Comparison of ENCODE assay signal across 1 cellular context in the genomic region with DNA sequence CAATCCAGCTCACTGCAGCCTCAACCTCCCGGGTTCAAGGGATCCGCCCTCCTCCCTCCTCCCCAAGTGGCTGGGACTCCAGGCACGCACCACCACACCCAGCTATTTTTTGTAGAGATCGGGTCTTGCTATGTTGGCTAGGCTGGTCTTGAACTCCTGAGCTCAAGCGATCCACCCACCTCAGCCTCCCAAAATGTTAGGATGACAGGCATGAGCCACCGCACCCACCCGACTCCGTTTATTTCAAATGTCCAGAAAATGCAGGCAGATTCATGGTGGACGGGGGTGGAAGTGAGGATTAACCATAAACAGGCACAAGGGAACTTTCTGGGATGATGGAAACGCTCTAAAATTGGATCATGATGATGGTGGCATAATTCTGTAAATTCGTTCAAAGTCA.
TF ChIP-seq lines count a peak whose summit lies in the region.

No MANE protein-coding gene starts in this region.

TF ChIP-seq in HCT116, 20 proteins besides CTCF, POLR2A, EP300 and RAD21 (continued from another document):
- TF ChIP-seq, protein P1, sequence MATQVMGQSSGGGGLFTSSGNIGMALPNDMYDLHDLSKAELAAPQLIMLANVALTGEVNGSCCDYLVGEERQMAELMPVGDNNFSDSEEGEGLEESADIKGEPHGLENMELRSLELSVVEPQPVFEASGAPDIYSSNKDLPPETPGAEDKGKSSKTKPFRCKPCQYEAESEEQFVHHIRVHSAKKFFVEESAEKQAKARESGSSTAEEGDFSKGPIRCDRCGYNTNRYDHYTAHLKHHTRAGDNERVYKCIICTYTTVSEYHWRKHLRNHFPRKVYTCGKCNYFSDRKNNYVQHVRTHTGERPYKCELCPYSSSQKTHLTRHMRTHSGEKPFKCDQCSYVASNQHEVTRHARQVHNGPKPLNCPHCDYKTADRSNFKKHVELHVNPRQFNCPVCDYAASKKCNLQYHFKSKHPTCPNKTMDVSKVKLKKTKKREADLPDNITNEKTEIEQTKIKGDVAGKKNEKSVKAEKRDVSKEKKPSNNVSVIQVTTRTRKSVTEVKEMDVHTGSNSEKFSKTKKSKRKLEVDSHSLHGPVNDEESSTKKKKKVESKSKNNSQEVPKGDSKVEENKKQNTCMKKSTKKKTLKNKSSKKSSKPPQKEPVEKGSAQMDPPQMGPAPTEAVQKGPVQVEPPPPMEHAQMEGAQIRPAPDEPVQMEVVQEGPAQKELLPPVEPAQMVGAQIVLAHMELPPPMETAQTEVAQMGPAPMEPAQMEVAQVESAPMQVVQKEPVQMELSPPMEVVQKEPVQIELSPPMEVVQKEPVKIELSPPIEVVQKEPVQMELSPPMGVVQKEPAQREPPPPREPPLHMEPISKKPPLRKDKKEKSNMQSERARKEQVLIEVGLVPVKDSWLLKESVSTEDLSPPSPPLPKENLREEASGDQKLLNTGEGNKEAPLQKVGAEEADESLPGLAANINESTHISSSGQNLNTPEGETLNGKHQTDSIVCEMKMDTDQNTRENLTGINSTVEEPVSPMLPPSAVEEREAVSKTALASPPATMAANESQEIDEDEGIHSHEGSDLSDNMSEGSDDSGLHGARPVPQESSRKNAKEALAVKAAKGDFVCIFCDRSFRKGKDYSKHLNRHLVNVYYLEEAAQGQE (IDR thresholded peaks at IDR 0.05; ENCODE audit: low read depth): no peak
- TF ChIP-seq CEBPB (IDR thresholded peaks at IDR 0.05; ENCODE audit: low read depth) (no peak), EGR1 (IDR thresholded peaks at IDR 0.05; ENCODE audit: low read depth) (no peak), FOSL1 (IDR thresholded peaks at IDR 0.05; ENCODE audit: low read depth) (no peak), EZH2 (IDR thresholded peaks at IDR 0.05) (no peak), SIN3A (IDR thresholded peaks at IDR 0.05; ENCODE audit: low read depth) (no peak), JUND (IDR thresholded peaks at IDR 0.05) (no peak), ZNF274 (IDR thresholded peaks at IDR 0.05; ENCODE audit: low read depth, low read length) (no peak), ELF1 (IDR thresholded peaks at IDR 0.05; ENCODE audit: borderline replicate concordance, low read depth) (no peak), POLR2AphosphoS5 (IDR thresholded peaks at IDR 0.05; ENCODE audit: low read depth, low read length) (no peak), SRF (IDR thresholded peaks at IDR 0.05; ENCODE audit: low read depth) (no peak), TCF7L2 (IDR thresholded peaks at IDR 0.05; ENCODE audit: borderline replicate concordance, extremely low read depth, insufficient read depth, insufficient read length) (no peak)
- TF ChIP-seq, protein P2, sequence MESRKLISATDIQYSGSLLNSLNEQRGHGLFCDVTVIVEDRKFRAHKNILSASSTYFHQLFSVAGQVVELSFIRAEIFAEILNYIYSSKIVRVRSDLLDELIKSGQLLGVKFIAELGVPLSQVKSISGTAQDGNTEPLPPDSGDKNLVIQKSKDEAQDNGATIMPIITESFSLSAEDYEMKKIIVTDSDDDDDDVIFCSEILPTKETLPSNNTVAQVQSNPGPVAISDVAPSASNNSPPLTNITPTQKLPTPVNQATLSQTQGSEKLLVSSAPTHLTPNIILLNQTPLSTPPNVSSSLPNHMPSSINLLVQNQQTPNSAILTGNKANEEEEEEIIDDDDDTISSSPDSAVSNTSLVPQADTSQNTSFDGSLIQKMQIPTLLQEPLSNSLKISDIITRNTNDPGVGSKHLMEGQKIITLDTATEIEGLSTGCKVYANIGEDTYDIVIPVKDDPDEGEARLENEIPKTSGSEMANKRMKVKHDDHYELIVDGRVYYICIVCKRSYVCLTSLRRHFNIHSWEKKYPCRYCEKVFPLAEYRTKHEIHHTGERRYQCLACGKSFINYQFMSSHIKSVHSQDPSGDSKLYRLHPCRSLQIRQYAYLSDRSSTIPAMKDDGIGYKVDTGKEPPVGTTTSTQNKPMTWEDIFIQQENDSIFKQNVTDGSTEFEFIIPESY (IDR thresholded peaks at IDR 0.05; ENCODE audit: extremely low read depth, insufficient replicate concordance, low read length): no peak
